ENCODE assay signal across 11 cellular contexts in the genomic region with DNA sequence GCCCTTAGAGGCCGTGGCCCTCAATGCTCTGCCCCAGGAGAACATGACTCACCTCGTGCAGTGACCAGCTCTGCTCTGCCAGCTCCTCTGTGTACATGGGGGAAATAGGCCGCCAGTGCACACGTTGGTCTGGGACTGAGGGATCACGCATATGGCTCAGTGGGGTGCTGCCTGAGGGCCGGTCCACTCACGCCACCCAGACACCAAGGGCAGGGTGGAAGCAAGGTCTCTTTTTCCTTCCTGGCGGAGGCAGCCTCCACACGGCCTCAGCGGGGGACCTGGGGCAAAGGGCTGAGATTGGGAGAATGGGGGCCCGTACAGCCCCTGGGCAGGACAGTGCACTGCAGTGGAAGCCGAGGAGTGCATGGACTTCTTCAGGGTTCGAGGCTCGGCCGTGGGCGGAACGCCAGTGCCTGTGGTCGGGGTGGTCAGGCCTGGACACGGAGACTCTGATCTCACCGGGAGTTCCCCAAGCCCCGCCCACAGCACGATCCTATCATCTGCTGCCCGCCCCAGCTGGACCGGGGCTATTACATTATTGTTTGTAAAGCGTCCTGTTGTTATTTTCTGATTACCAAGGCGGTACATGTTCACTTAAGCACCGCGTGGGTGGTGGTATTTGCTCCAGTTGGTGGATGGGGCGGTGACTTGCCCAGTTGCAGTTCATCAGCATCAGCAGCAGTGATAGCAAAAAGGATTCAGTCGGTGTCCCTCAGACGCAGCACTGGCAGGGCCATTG. TPM values are rescaled to one million over a fixed set of nuclear protein-coding genes. Genes with fewer than 3 reads are reported as not detected.
DNase-seq lines count a peak whose midpoint lies in the region; ATAC-seq, FAIRE-seq and TF ChIP-seq lines count a peak whose summit lies in the region.
"Had no signal": no experiment of that assay in that cellular context is flagged by ENCODE, and none has a peak within 500 bp of the region (broad histone marks: within the 10 kb centered on the region; RNA-seq: fewer than 3 reads in every experiment).

No MANE protein-coding gene starts in this region.

- no peaks in the 10 kb centered on the region for H3K36me3 ChIP-seq in K562 (ENCODE audit: control insufficient read depth, insufficient read depth, low read length)
- no peaks in the 10 kb centered on the region for H3K36me3 ChIP-seq in upper lobe of right lung

- H3K9me3 ChIP-seq in K562 (replicated peaks; ENCODE audit: control insufficient read depth, insufficient read depth, low read depth, low read length) (no peaks in the 10 kb centered on the region), upper lobe of right lung (no peaks in the 10 kb centered on the region)

- POLR2A ChIA-PET in K562 (lab: Yijun Ruan, JAX), result no interaction called here

- H3K4me3 ChIP-seq in K562 (no peak overlapping the region), upper lobe of right lung (peak overlapping the region; percentile 4)

- H3K4me1 ChIP-seq in K562 (replicated peaks in 1 of 2; ENCODE audit: control insufficient read depth in 2 of 2, insufficient read depth in 2 of 2, low read length in 2 of 2), result peaks cover 4 to 44% of the 10 kb centered on the region in 2 experiments; a peak in 4 of 5 replicates
- H3K4me1 ChIP-seq in upper lobe of right lung, result peaks cover 22% of the 10 kb centered on the region

- TF ChIP-seq CTCF in K562 (IDR thresholded peaks at IDR 0.05 in 2 of 3, conservative IDR thresholded peaks at IDR 0.05 in 1 of 3; ENCODE audit: insufficient read depth in 2 of 3, low read depth in 1 of 3, low read length in 3 of 3), result no peak
- TF ChIP-seq CTCF in upper lobe of right lung (IDR thresholded peaks at IDR 0.05), result no peak

- no TSS peak for BruUV-seq in K562 (replicated peaks; lab: Mats Ljungman, UMichigan)

- H3K27me3 ChIP-seq in K562 (ENCODE audit: control insufficient read depth in 2 of 2, insufficient read depth in 2 of 2, low read length in 2 of 2) (peaks cover 0 to 18% of the 10 kb centered on the region in 2 experiments; a peak in 2 of 5 replicates), upper lobe of right lung (no peaks in the 10 kb centered on the region)

- intact Hi-C loops in K562 (cut with micrococcal nuclease), result no loop called here
- intact Hi-C loops in upper lobe of right lung (cut with DNase I), result no loop called here

- ATAC-seq in K562, result peak; percentile 74
- ATAC-seq in left lobe of liver, result peak; percentile 29
- peak; percentile 40 for ATAC-seq in upper lobe of right lung
- ATAC-seq in GM18909 (IDR thresholded peaks at IDR 0.05; ENCODE audit: poor library complexity, unreplicated experiment), result no peak
- ATAC-seq in GM19328 (IDR thresholded peaks at IDR 0.05; ENCODE audit: unreplicated experiment), result no peak

- CTCF ChIA-PET in K562 (lab: Yijun Ruan, JAX; ENCODE audit: low intra/inter-chr PET ratio), result no interaction called here

- 34% methylated on average over 17 of the region's 31 CpGs for WGBS in K562 (ENCODE audit: insufficient coverage, low coverage, missing lambda C conversion rate)

- FAIRE-seq in K562 (lab: Jason Lieb, UNC), result no peak
- FAIRE-seq: A204.1 had no signal

- peak overlapping the region; percentile 63 for H2AFZ ChIP-seq in K562 (ENCODE audit: low read depth, low read length)

- peak; percentile 46 for DNase-seq in NCI-H2227 (lab: John Stamatoyannopoulos, UW; ENCODE audit: unreplicated experiment)
- DNase-seq in NCI-H2227 treated with DMSO at 0.1 percent for 48 hours (lab: John Stamatoyannopoulos, UW), result no peak
- DNase-seq in K562 (ENCODE audit: extremely low read depth in 1 of 4, low spot score in 3 of 4), result peak; percentile 37 to 73 (median 60)
- DNase-seq in left lobe of liver (ENCODE audit: low spot score), result peak; percentile 84
- peak; percentile 80 for DNase-seq in upper lobe of right lung
- DNase-seq in NCI-H2171 treated with DMSO at 0.1 percent for 48 hours (lab: John Stamatoyannopoulos, UW), result no peak
- DNase-seq: midbrain had no signal

- no peaks in the 10 kb centered on the region; the same call in 1 of the 2 replicates for H4K20me1 ChIP-seq in K562 (replicated peaks; ENCODE audit: control insufficient read depth, insufficient read depth, low read length)

- H3K9me1 ChIP-seq in K562 (ENCODE audit: control insufficient read depth, insufficient read depth, low read length), result no peaks in the 10 kb centered on the region

- H3K27ac ChIP-seq in K562 (ENCODE audit: extremely low read depth, low read depth, low read length) (no peak overlapping the region), upper lobe of right lung (no peak overlapping the region)

- in situ Hi-C loops in K562 (cut with MboI), result no loop called here

- H3K79me2 ChIP-seq in K562 (ENCODE audit: control insufficient read depth, insufficient read depth, low read length), result no peaks in the 10 kb centered on the region

- H3K9ac ChIP-seq in K562 (ENCODE audit: insufficient read depth in 1 of 2, low read depth in 2 of 2, low read length in 2 of 2), result no peak overlapping the region; a peak in 1 of 4 replicates

- H3K4me2 ChIP-seq in K562 (ENCODE audit: insufficient read depth, low read length), result peak overlapping the region; percentile 52

- TF ChIP-seq POLR2A in K562 (conservative IDR thresholded peaks at IDR 0.05), result no peak

- no peak for TF ChIP-seq EP300 in K562 (IDR thresholded peaks at IDR 0.05; ENCODE audit: low read length)

- no peak for TF ChIP-seq RAD21 in K562 (CRISPR knock-in tag; conservative IDR thresholded peaks at IDR 0.05 in 1 of 2, IDR thresholded peaks at IDR 0.05 in 1 of 2)

RNA-seq across cellular contexts. Expression of a gene that starts 38.8 kb away (rescaled TPM):
- total RNA-seq in K562 (2011; cell fraction: chromatin; rRNA removed; ENCODE audit: low replicate concordance), result not detected in 2 replicates
- total RNA-seq in K562 (2011; cell fraction: nucleolus; rRNA removed), result not detected in 2 replicates
- not detected in 2 replicates for total RNA-seq in K562 (2011; cell fraction: nucleoplasm; rRNA removed)
- total RNA-seq in K562 (2014; rRNA removed) (not detected in 2 replicates), K562 (2014; rRNA removed; fragmentation: Illumina TruSeq; extraction: Trizol) (not detected in 2 replicates), K562 (2015; rRNA removed; fragmentation: Illumina TruSeq; extraction: Trizol) (not detected in 2 replicates), K562 (2021) (not detected in 2 replicates), left lobe of liver (0.75 TPM), upper lobe of right lung (6.2 TPM)
- polyA plus RNA-seq in K562 (2011; rRNA removed) (not detected in 2 replicates), K562 (2014; fragmentation: Illumina TruSeq; extraction: Trizol) (0.04 TPM in 1 of 2 replicates, not detected in the other), K562 (2014; fragmentation: Nextera tagmentation; extraction: Ambion mirVana) (under 1 TPM; 0.04 to 0.14 TPM), K562 (2014; rRNA removed) (0.04 and 0.09 TPM in 2 replicates)
- polyA plus RNA-seq in K562 (2011; cell fraction: cytosol; rRNA removed), result 0.04 TPM in 1 of 2 replicates, not detected in the other
- not detected in 2 replicates for polyA plus RNA-seq in K562 (2011; cell fraction: nucleus; rRNA removed)
- polyA plus RNA-seq in K562 (2012), result 0.03 and 0.11 TPM in 2 replicates
- not detected in 2 replicates for polyA minus RNA-seq in K562 (2011; rRNA and poly(A)+ RNA removed)
- polyA minus RNA-seq in K562 (2011; cell fraction: cytosol; rRNA and poly(A)+ RNA removed), result not detected in 2 replicates
- not detected in 2 replicates for polyA minus RNA-seq in K562 (2011; cell fraction: nucleus; rRNA and poly(A)+ RNA removed)

RNA-seq across cellular contexts. Expression of a gene that starts 42.1 kb away (rescaled TPM):
- total RNA-seq in K562 (2011; cell fraction: chromatin; rRNA removed; ENCODE audit: low replicate concordance), result 2.6 and 4.6 TPM in 2 replicates
- total RNA-seq in K562 (2011; cell fraction: nucleolus; rRNA removed), result 1.0 and 1.2 TPM in 2 replicates
- total RNA-seq in K562 (2011; cell fraction: nucleoplasm; rRNA removed), result 2.3 and 3.7 TPM in 2 replicates
- total RNA-seq in K562 (2014; rRNA removed) (0.14 and 0.61 TPM in 2 replicates), K562 (2014; rRNA removed; fragmentation: Illumina TruSeq; extraction: Trizol) (0.16 and 0.22 TPM in 2 replicates), K562 (2015; rRNA removed; fragmentation: Illumina TruSeq; extraction: Trizol) (0.11 and 0.30 TPM in 2 replicates), K562 (2021) (1.1 and 1.7 TPM in 2 replicates), left lobe of liver (15.3 TPM), upper lobe of right lung (78.5 TPM)
- polyA plus RNA-seq in K562 (2011; rRNA removed) (0.18 and 0.26 TPM in 2 replicates), K562 (2014; fragmentation: Illumina TruSeq; extraction: Trizol) (0.15 and 0.46 TPM in 2 replicates), K562 (2014; fragmentation: Nextera tagmentation; extraction: Ambion mirVana) (under 1 TPM; 0.03 TPM), K562 (2014; rRNA removed) (0.08 and 0.48 TPM in 2 replicates)
- 0.25 and 0.28 TPM in 2 replicates for polyA plus RNA-seq in K562 (2011; cell fraction: cytosol; rRNA removed)
- 0.37 and 0.85 TPM in 2 replicates for polyA plus RNA-seq in K562 (2011; cell fraction: nucleus; rRNA removed)
- 0.35 and 0.57 TPM in 2 replicates for polyA plus RNA-seq in K562 (2012)
- polyA minus RNA-seq in K562 (2011; rRNA and poly(A)+ RNA removed), result 0.90 and 1.1 TPM in 2 replicates
- polyA minus RNA-seq in K562 (2011; cell fraction: cytosol; rRNA and poly(A)+ RNA removed), result not detected in 2 replicates
- polyA minus RNA-seq in K562 (2011; cell fraction: nucleus; rRNA and poly(A)+ RNA removed), result 0.22 and 0.67 TPM in 2 replicates

RNA-seq across cellular contexts. Expression of a gene that starts 52.8 kb away (rescaled TPM):
- not detected in 2 replicates for total RNA-seq in K562 (2011; cell fraction: chromatin; rRNA removed; ENCODE audit: low replicate concordance)
- total RNA-seq in K562 (2011; cell fraction: nucleolus; rRNA removed), result not detected in 2 replicates
- total RNA-seq in K562 (2011; cell fraction: nucleoplasm; rRNA removed), result not detected in 2 replicates
- 0.14 TPM in 1 of 2 replicates, not detected in the other for total RNA-seq in K562 (2014; rRNA removed)
- not detected in 2 replicates for total RNA-seq in K562 (2014; rRNA removed; fragmentation: Illumina TruSeq; extraction: Trizol)
- not detected in 2 replicates for total RNA-seq in K562 (2015; rRNA removed; fragmentation: Illumina TruSeq; extraction: Trizol)
- total RNA-seq in K562 (2021), result not detected in 2 replicates
- not detected in 2 replicates for polyA plus RNA-seq in K562 (2011; rRNA removed)
- polyA plus RNA-seq in K562 (2011; cell fraction: cytosol; rRNA removed), result not detected in 2 replicates
- polyA plus RNA-seq in K562 (2011; cell fraction: nucleus; rRNA removed), result not detected in 2 replicates
- polyA plus RNA-seq in K562 (2012), result not detected in 2 replicates
- polyA plus RNA-seq in K562 (2014; fragmentation: Illumina TruSeq; extraction: Trizol), result not detected in 2 replicates
- not detected for polyA plus RNA-seq in K562 (2014; fragmentation: Nextera tagmentation; extraction: Ambion mirVana)
- polyA plus RNA-seq in K562 (2014; rRNA removed), result not detected in 2 replicates
- polyA minus RNA-seq in K562 (2011; rRNA and poly(A)+ RNA removed), result not detected in 2 replicates
- not detected in 2 replicates for polyA minus RNA-seq in K562 (2011; cell fraction: cytosol; rRNA and poly(A)+ RNA removed)
- polyA minus RNA-seq in K562 (2011; cell fraction: nucleus; rRNA and poly(A)+ RNA removed), result not detected in 2 replicates
- total RNA-seq in left lobe of liver, result not detected
- not detected for total RNA-seq in upper lobe of right lung
- total RNA-seq: cerebellum had no signal

Comparison
In these comparisons a context has a peak if more than half of its experiments do, and no peak if none do; other contexts are left out.
1. DNase-seq: peak in NCI-H2227 (single experiment), K562 (4 of 4), left lobe of liver (single experiment) and upper lobe of right lung (single experiment); none in NCI-H2227 treated with DMSO at 0.1 percent for 48 hours (single experiment) and NCI-H2171 treated with DMSO at 0.1 percent for 48 hours (single experiment).
2. ATAC-seq: peak in K562 (single experiment), left lobe of liver (single experiment) and upper lobe of right lung (single experiment); none in GM18909 (single experiment) and GM19328 (single experiment).